ENCODE assay signal across 20 cellular contexts in the genomic region with DNA sequence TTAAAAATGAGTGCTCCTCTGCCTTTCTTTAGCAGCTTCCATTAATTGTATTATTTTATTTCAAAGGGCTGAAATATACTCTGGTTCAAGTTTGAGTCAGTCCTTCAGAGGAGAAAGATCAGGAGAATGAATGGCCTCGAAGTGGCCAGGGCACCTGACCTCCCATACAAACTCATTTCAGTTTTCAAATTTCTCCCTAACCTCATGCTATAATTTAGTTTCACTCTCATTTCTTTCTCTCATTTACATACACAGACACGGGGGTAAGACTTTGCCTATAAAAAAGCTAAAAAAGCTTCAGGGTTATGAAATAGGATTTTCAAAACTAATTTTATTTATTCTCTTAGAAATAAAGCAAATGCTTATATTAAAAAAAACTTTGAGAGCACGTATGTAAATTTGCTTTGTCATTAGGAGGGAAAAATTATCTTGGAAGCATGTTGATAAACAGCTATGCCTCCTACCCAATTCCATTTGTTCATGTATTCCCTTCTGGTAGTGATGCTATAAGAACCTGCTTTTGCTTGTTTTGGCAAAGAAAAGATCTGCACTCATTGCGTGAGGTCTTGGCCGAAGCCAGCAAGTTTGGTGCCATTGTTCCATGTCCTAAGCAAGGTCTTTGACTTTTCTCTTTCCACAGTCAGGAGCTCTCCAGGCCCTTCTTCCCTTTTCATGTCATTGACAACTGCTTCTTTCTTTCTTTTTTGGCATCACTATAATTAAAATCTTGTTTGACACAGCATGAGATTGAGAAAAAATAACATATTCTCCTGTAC.
"Had no signal": no experiment of that assay in that cellular context is flagged by ENCODE, and none has a peak within 500 bp of the region (broad histone marks: within the 10 kb centered on the region; RNA-seq: fewer than 3 reads in every experiment).

No MANE protein-coding gene starts in this region.

- H3K4me1 ChIP-seq: esophagus muscularis mucosa, sigmoid colon, stomach, upper lobe of left lung had no signal

- H3K4me3 ChIP-seq: esophagus muscularis mucosa, ovary, sigmoid colon, stomach, upper lobe of left lung had no signal

- ATAC-seq: activated CD4-positive, alpha-beta T cell treated with anti-CD3 and anti-CD28 coated beads for 36 hours; left ventricle myocardium superior; naive thymus-derived CD8-positive, alpha-beta T cell; stimulated activated effector memory CD8-positive, alpha-beta T cell treated with anti-CD3 and anti-CD28 coated beads, Interleukin-12 subunit alpha, Interleukin-12 subunit beta, amount 100 ng/mL, for 72 hours had no signal

- H3K27me3 ChIP-seq: esophagus muscularis mucosa, ovary, sigmoid colon, stomach, upper lobe of left lung had no signal

- DNase-seq: activated CD4-positive, alpha-beta T cell treated with anti-CD3 and anti-CD28 coated beads for 36 hours; activated CD4-positive, alpha-beta T cell treated with anti-CD3 and anti-CD28 coated beads, Interleukin-2, amount 50 U/mL, for 48 hours; effector CD8-positive, alpha-beta T cell; immature natural killer cell; kidney glomerular epithelial cell; left ventricle myocardium superior; mesenchymal stem cell; naive thymus-derived CD8-positive, alpha-beta T cell; ovary; sigmoid colon; stimulated activated CD4-positive, alpha-beta T cell treated with anti-CD3 and anti-CD28 coated beads, Interleukin-4, amount 100 ng/mL, for 24 hours; stomach; upper lobe of left lung had no signal

- H3K36me3 Mint-ChIP-seq: activated naive CD8-positive, alpha-beta T cell; immature natural killer cell; naive thymus-derived CD8-positive, alpha-beta T cell; stimulated activated effector memory CD8-positive, alpha-beta T cell treated with anti-CD3 and anti-CD28 coated beads, Interleukin-12 subunit alpha, Interleukin-12 subunit beta, amount 100 ng/mL, for 72 hours had no signal

- H3K27ac Mint-ChIP-seq: activated CD4-positive, alpha-beta T cell treated with anti-CD3 and anti-CD28 coated beads for 36 hours; activated naive CD8-positive, alpha-beta T cell; dendritic cell treated with granulocyte-macrophage colony-stimulating factor and Interleukin-4, amounts not matched to agents 40 ng/mL and 50 ng/mL, for 4 days; immature natural killer cell; naive thymus-derived CD8-positive, alpha-beta T cell; stimulated activated effector memory CD8-positive, alpha-beta T cell treated with anti-CD3 and anti-CD28 coated beads, Interleukin-12 subunit alpha, Interleukin-12 subunit beta, amount 100 ng/mL, for 72 hours had no signal

- FAIRE-seq: bronchial epithelial cell, endothelial cell of umbilical vein, TTC549 had no signal

- H3K4me1 Mint-ChIP-seq: activated CD4-positive, alpha-beta T cell treated with anti-CD3 and anti-CD28 coated beads for 36 hours; naive thymus-derived CD8-positive, alpha-beta T cell; stimulated activated effector memory CD8-positive, alpha-beta T cell treated with anti-CD3 and anti-CD28 coated beads, Interleukin-12 subunit alpha, Interleukin-12 subunit beta, amount 100 ng/mL, for 72 hours had no signal

- H3K9me3 Mint-ChIP-seq: dendritic cell treated with granulocyte-macrophage colony-stimulating factor and Interleukin-4, amounts not matched to agents 40 ng/mL and 50 ng/mL, for 4 days; immature natural killer cell; naive thymus-derived CD8-positive, alpha-beta T cell; stimulated activated effector memory CD8-positive, alpha-beta T cell treated with anti-CD3 and anti-CD28 coated beads, Interleukin-12 subunit alpha, Interleukin-12 subunit beta, amount 100 ng/mL, for 72 hours had no signal

- H3K9me3 ChIP-seq: esophagus muscularis mucosa, ovary, sigmoid colon, stomach, upper lobe of left lung had no signal

- H3K4me3 Mint-ChIP-seq: activated CD4-positive, alpha-beta T cell treated with anti-CD3 and anti-CD28 coated beads for 36 hours; activated naive CD8-positive, alpha-beta T cell; dendritic cell treated with granulocyte-macrophage colony-stimulating factor and Interleukin-4, amounts not matched to agents 40 ng/mL and 50 ng/mL, for 4 days; immature natural killer cell; naive thymus-derived CD8-positive, alpha-beta T cell; stimulated activated effector memory CD8-positive, alpha-beta T cell treated with anti-CD3 and anti-CD28 coated beads, Interleukin-12 subunit alpha, Interleukin-12 subunit beta, amount 100 ng/mL, for 72 hours had no signal

- H3K36me3 ChIP-seq: esophagus muscularis mucosa, ovary, sigmoid colon, stomach, upper lobe of left lung had no signal

- H3K27ac ChIP-seq: esophagus muscularis mucosa, ovary, sigmoid colon, stomach, upper lobe of left lung had no signal

- H3K27me3 Mint-ChIP-seq: dendritic cell treated with granulocyte-macrophage colony-stimulating factor and Interleukin-4, amounts not matched to agents 40 ng/mL and 50 ng/mL, for 4 days had no signal
